ENCODE assay signal across 7 cellular contexts in the genomic region with DNA sequence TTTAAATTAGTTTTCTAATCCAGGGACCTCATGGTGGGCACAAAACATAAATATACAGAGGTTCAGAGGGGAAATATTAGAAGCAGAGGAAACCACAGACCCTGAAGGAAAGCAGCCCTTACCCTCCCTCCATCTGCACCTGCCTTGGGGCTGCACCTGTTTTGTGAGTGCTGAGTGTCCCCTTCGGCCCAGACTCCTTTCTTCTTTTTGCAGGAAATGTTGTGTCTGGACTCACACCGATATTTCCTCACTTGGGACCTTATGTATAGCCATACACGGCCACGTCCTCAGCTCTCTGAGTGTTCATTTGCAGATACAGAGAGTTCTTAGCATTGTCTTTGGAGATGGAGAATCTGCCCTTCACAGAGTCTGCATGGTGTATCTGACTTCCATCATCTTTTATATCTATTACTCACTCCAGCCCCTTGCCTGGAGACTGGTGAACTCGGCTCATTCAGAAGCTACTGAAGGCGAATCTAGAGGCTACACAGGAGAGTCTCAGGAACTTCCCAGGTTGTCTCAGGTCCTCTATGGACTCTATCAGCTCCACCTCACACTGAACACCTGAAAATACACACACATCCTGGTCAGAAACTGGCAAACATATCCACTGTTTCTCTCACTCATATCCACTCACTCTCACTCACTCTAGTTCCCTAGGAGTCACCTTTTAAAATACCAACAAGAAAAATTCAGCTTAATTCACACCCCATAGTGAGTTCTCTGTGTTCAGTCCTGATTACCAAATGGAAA.
DNase-seq lines count a peak whose midpoint lies in the region; ATAC-seq, FAIRE-seq and TF ChIP-seq lines count a peak whose summit lies in the region.
"Not testable (repeated sequence)": the region's sequence is repeated elsewhere in the genome, so short reads cannot be mapped to it uniquely, and the experiment has no call there.

No MANE protein-coding gene starts in this region.

- not testable (repeated sequence) for H3K9me3 Mint-ChIP-seq in T-helper 2 cell treated with Interferon-gamma antibody and Interleukin-4, amounts not matched to agents 5 μg/mL and 100 μg/mL, for 36 hours

- H3K4me1 ChIP-seq in DOHH2 (ENCODE audit: control insufficient read depth, low read length) (peaks cover 84% of the 10 kb centered on the region), KMS-11 (ENCODE audit: low read depth, poor library complexity, severe bottlenecking) (peaks cover 31% of the 10 kb centered on the region), OCI-LY1 (ENCODE audit: insufficient read depth, low read length, severe bottlenecking) (peaks cover 71% of the 10 kb centered on the region)
- H3K4me1 ChIP-seq in GM12878 (ENCODE audit: control insufficient read depth, insufficient read depth, low read length); mucosa of descending colon (ENCODE audit: low read depth): not testable (repeated sequence)

- H2AFZ ChIP-seq in KMS-11 (ENCODE audit: low read depth) = peak overlapping the region; percentile 12; the same call in 1 of the 2 replicates
- not testable (repeated sequence) for H2AFZ ChIP-seq in OCI-LY1 (ENCODE audit: low read length); GM12878 (ENCODE audit: control insufficient read depth, low read depth, low read length)

- H3K36me3 Mint-ChIP-seq in T-helper 2 cell treated with Interferon-gamma antibody and Interleukin-4, amounts not matched to agents 5 μg/mL and 100 μg/mL, for 36 hours (ENCODE audit: low read depth) = not testable (repeated sequence)

- H3K9me2 ChIP-seq in DOHH2 (replicated peaks; ENCODE audit: control insufficient read depth, low read length); OCI-LY1 (ENCODE audit: low read depth, low read length): not testable (repeated sequence)

- not testable (repeated sequence) for H3K36me3 ChIP-seq in DOHH2 (ENCODE audit: control insufficient read depth, low read length); KMS-11 (ENCODE audit: insufficient read depth); OCI-LY1 (ENCODE audit: insufficient read depth, low read length); GM12878 (ENCODE audit: control insufficient read depth in 2 of 2, insufficient read depth in 2 of 2, low read length in 1 of 2); mucosa of descending colon (ENCODE audit: low read depth)

- CTCF ChIA-PET in GM12878 (lab: Yijun Ruan, JAX) = interaction anchor here (0.7 to 3.1 kb wide), 5 partner anchors 23 to 62 kb away, joined by 3 to 17 read pairs (median 6); no protein-coding TSS in a partner anchor

- not testable (repeated sequence) for H3K9me3 ChIP-seq in DOHH2 (ENCODE audit: control insufficient read depth, insufficient read depth, low read length); OCI-LY1 (ENCODE audit: low read length); GM12878 (replicated peaks; ENCODE audit: control insufficient read depth, insufficient read depth, low read length); mucosa of descending colon

- intact Hi-C loops in GM12878 (cut with micrococcal nuclease; ENCODE audit: unreplicated experiment) = loop anchor here (5.0 kb wide), 1 partner anchor 34 kb away; no protein-coding TSS in a partner anchor
- intact Hi-C loops in mucosa of descending colon (cut with DNase I, micrococcal nuclease) = not testable (repeated sequence)

- not testable (repeated sequence) for TF ChIP-seq RAD21 in GM12878 (IDR thresholded peaks at IDR 0.05; ENCODE audit: insufficient read depth, low read depth, low read length)

- peaks cover 42% of the 10 kb centered on the region for H3K27me3 Mint-ChIP-seq in T-helper 2 cell treated with Interferon-gamma antibody and Interleukin-4, amounts not matched to agents 5 μg/mL and 100 μg/mL, for 36 hours (ENCODE audit: low read depth)

- 0% methylated on average over 6 of the region's 6 CpGs for WGBS in GM12878 (ENCODE audit: insufficient coverage, insufficient replicate concordance, low lambda C conversion rate, missing lambda C conversion rate)

- TF ChIP-seq EP300 in GM12878 (IDR thresholded peaks at IDR 0.05; ENCODE audit: borderline replicate concordance in 1 of 2, control insufficient read depth in 1 of 2, low read depth in 2 of 2, low read length in 2 of 2) = not testable (repeated sequence)

- H3K4me2 ChIP-seq in DOHH2 (ENCODE audit: low read length) (peak overlapping the region; percentile 95), KMS-11 (peak overlapping the region; percentile 67), OCI-LY1 (ENCODE audit: low read length) (peak overlapping the region; percentile 41; the same call in 1 of the 2 replicates)
- not testable (repeated sequence) for H3K4me2 ChIP-seq in GM12878 (ENCODE audit: control insufficient read depth, insufficient read depth)

- H3K4me3 Mint-ChIP-seq in T-helper 2 cell treated with Interferon-gamma antibody and Interleukin-4, amounts not matched to agents 5 μg/mL and 100 μg/mL, for 36 hours = not testable (repeated sequence)

- not testable (repeated sequence) for H3K9ac ChIP-seq in KMS-11; GM12878 (ENCODE audit: control insufficient read depth, insufficient read depth, low read length)
- peak overlapping the region; percentile 50; the same call in 1 of the 2 replicates for H3K9ac ChIP-seq in OCI-LY1 (ENCODE audit: low read length)

- BruUV-seq in GM12878 (replicated peaks; lab: Mats Ljungman, UMichigan) = not testable (repeated sequence)

- DNase-seq in T-helper 2 cell treated with Interferon-gamma antibody and Interleukin-4, amounts not matched to agents 5 μg/mL and 100 μg/mL, for 36 hours (ENCODE audit: low spot score) = peak; percentile 3
- DNase-seq in GM12878 (ENCODE audit: low read depth, low spot score); mucosa of descending colon; stimulated activated naive CD8-positive, alpha-beta T cell treated with anti-CD3 and anti-CD28 coated beads, Interleukin-15, Interleukin-2, amounts not matched to agents 100 U/mL and 50 U/mL, for 24 hours: not testable (repeated sequence)

- H3F3A ChIP-seq in DOHH2 (ENCODE audit: control insufficient read depth, insufficient read depth) = peaks cover 14% of the 10 kb centered on the region
- H3F3A ChIP-seq in OCI-LY1 (ENCODE audit: insufficient read depth, low read length) = not testable (repeated sequence)

- in situ Hi-C loops in GM12878 (cut with MboI) = not testable (repeated sequence)

- TF ChIP-seq POLR2A in GM12878 (IDR thresholded peaks at IDR 0.05; ENCODE audit: low read depth, low read length) = not testable (repeated sequence)

- POLR2A ChIA-PET in GM12878 (lab: Charles Lee) = interaction anchor here (1.1 kb wide), 1 partner anchor 29 kb away, joined by 3 read pairs; no protein-coding TSS in a partner anchor

- H3K79me2 ChIP-seq in DOHH2 (ENCODE audit: control insufficient read depth, low read length); KMS-11 (ENCODE audit: insufficient read depth, low read depth); OCI-LY1 (ENCODE audit: insufficient read depth, low read length); GM12878 (ENCODE audit: control insufficient read depth, insufficient read depth, low read length): not testable (repeated sequence)

- not testable (repeated sequence) for H3K27ac Mint-ChIP-seq in T-helper 2 cell treated with Interferon-gamma antibody and Interleukin-4, amounts not matched to agents 5 μg/mL and 100 μg/mL, for 36 hours

- peak overlapping the region; percentile 72 for H3K4me3 ChIP-seq in DOHH2 (ENCODE audit: low read length)
- not testable (repeated sequence) for H3K4me3 ChIP-seq in KMS-11 (IDR thresholded peaks at IDR 0.05; ENCODE audit: insufficient read depth, low read depth, low read length); GM12878; mucosa of descending colon
- peak overlapping the region; percentile 22 for H3K4me3 ChIP-seq in OCI-LY1 (ENCODE audit: low read depth, low read length, poor library complexity, severe bottlenecking)

- H3K27ac ChIP-seq in DOHH2 (ENCODE audit: low read depth, low read length) = peak overlapping the region; percentile 84
- peak overlapping the region; percentile 71 for H3K27ac ChIP-seq in KMS-11
- H3K27ac ChIP-seq in OCI-LY1 (ENCODE audit: low read depth, low read length, poor library complexity, severe bottlenecking) = peak overlapping the region; percentile 90
- not testable (repeated sequence) for H3K27ac ChIP-seq in GM12878 (ENCODE audit: control insufficient read depth, insufficient read depth)

- H3K27me3 ChIP-seq in DOHH2 (ENCODE audit: control insufficient read depth, low read length); KMS-11 (ENCODE audit: insufficient read depth, low read depth); OCI-LY1 (ENCODE audit: insufficient read depth, low read length); GM12878 (replicated peaks in 1 of 2; ENCODE audit: control insufficient read depth in 2 of 2, insufficient read depth in 2 of 2, low read length in 1 of 2): not testable (repeated sequence)

- RAD21 ChIA-PET in GM12878 (lab: Charles Lee; ENCODE audit: unreplicated experiment) = interaction anchor here (1.0 to 1.8 kb wide), 4 partner anchors 23 to 79 kb away, joined by 3 to 10 read pairs (median 4); no protein-coding TSS in a partner anchor

- H4K20me1 ChIP-seq in DOHH2 (ENCODE audit: control insufficient read depth, insufficient read depth, low read depth, low read length); KMS-11 (ENCODE audit: insufficient read depth); OCI-LY1 (ENCODE audit: insufficient read depth, low read length); GM12878 (ENCODE audit: control insufficient read depth, insufficient read depth): not testable (repeated sequence)

- not testable (repeated sequence) for TF ChIP-seq CTCF in DOHH2 (IDR thresholded peaks at IDR 0.05; ENCODE audit: low read depth, low read length, poor library complexity, severe bottlenecking); KMS-11 (conservative IDR thresholded peaks at IDR 0.05; ENCODE audit: low read depth, low read length); OCI-LY1 (IDR thresholded peaks at IDR 0.05; ENCODE audit: low read length); GM12878 (IDR thresholded peaks at IDR 0.05 in 2 of 3, conservative IDR thresholded peaks at IDR 0.05 in 1 of 3; ENCODE audit: control insufficient read depth in 2 of 3, extremely low read depth in 1 of 3, insufficient read depth in 1 of 3, low read depth in 3 of 3, low read length in 3 of 3); mucosa of descending colon (IDR thresholded peaks at IDR 0.05)

- ATAC-seq in GM12878 = peak; percentile 52
- peak; percentile 28 for ATAC-seq in mucosa of descending colon
- peak; percentile 55 for ATAC-seq in stimulated activated naive CD8-positive, alpha-beta T cell treated with anti-CD3 and anti-CD28 coated beads, Interleukin-15, Interleukin-2, amounts not matched to agents 100 U/mL and 50 U/mL, for 24 hours

- H3K4me1 Mint-ChIP-seq in T-helper 2 cell treated with Interferon-gamma antibody and Interleukin-4, amounts not matched to agents 5 μg/mL and 100 μg/mL, for 36 hours (ENCODE audit: low read depth) = not testable (repeated sequence)

- FAIRE-seq in GM12878 (lab: Jason Lieb, UNC) = peak; percentile 62

- SMC1A ChIA-PET in GM12878 (lab: Charles Lee; ENCODE audit: uncharacterized antibody, unreplicated experiment) = interaction anchor here (0.8 to 1.0 kb wide), 5 partner anchors 29 to 47 kb away, joined by 3 to 7 read pairs (median 3); no protein-coding TSS in a partner anchor
